ENCODE assay signal across 1 cellular context in the genomic region with DNA sequence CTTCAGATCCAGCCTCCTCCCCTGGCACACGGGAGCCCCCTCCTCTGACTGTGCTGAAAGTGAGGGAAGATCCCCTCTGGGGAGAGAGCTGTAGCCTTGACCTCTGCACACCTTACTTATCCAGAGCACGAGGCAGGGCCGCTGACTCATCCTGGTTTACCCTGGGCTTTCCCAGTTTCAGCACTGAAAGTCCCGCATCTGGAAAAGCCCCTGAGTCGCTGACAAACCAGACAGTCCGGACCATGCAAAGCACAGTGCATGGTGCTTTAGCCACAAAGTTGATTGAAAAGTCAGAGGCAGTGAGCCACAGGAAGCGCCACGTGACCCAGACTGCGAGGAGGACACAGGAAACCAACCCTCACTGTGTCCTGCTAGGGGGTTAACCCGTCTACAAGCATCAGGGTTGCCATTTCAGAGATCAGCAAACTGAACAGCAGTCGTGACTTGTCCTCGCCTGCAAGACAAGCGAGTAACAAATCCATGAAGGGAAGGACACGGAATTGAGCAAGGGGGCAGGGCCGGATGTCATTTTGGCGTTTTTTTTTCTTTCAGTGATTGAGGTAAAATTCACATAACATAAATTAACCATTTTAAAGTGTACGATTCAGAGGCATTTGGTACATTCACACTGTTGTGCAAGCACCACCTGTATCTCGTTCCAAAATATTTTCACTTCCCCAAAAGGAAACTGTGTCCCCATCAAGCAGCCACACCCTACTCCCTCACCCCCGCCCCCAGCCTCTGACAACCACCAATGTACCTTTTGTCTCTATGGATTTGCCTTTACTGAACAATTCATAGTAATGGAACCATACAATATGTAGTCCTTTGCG.
A peak's percentile ranks its signal among the peaks of the same experiment; 100 is the strongest.
TF ChIP-seq lines count a peak whose summit lies in the region.

No MANE protein-coding gene starts in this region.

TF ChIP-seq in HEK293, 187 proteins besides CTCF, POLR2A, EP300 and RAD21 (continued from another document):
- TF ChIP-seq TRIM28 (IDR thresholded peaks at IDR 0.05; ENCODE audit: borderline replicate concordance, low read length) (0 out of 2 replicates have a peak, but pooled peaks have one; percentile 35), ZBTB17 (tag by site-specific recombination; IDR thresholded peaks at IDR 0.05) (0 out of 2 replicates have a peak, but pooled peaks have one; percentile 28), ZNF600 (tag by site-specific recombination; IDR thresholded peaks at IDR 0.05) (peak; percentile 87), SP7 (tag by site-specific recombination; IDR thresholded peaks at IDR 0.05) (peak; percentile 71), ZNF280D (tag by site-specific recombination; IDR thresholded peaks at IDR 0.05) (no peak)
- TF ChIP-seq, protein P1, sequence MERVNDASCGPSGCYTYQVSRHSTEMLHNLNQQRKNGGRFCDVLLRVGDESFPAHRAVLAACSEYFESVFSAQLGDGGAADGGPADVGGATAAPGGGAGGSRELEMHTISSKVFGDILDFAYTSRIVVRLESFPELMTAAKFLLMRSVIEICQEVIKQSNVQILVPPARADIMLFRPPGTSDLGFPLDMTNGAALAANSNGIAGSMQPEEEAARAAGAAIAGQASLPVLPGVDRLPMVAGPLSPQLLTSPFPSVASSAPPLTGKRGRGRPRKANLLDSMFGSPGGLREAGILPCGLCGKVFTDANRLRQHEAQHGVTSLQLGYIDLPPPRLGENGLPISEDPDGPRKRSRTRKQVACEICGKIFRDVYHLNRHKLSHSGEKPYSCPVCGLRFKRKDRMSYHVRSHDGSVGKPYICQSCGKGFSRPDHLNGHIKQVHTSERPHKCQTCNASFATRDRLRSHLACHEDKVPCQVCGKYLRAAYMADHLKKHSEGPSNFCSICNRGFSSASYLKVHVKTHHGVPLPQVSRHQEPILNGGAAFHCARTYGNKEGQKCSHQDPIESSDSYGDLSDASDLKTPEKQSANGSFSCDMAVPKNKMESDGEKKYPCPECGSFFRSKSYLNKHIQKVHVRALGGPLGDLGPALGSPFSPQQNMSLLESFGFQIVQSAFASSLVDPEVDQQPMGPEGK (tag by site-specific recombination; IDR thresholded peaks at IDR 0.05), result peak; percentile 49
